In the genomic region with DNA sequence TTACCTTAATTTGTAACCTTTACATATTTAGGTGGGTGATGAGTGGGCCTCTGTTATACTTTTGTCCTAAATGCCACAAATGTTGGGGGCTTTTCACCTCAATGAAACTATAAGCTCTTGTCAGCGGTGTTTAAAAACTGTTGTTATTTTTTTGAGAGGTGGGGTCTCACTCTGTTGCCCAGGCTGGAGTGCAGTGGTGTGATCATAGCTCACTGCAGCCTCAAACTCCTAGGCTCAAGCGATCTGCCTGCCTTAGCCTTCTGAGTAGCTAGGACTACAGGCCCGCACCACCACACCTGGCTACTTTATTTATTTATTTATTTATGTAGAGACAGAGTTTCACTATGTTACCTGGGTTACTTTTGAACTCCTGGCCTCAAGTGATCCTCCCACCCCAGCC, we compare ENCODE assay signal across 2 cellular contexts.
TF ChIP-seq lines count a peak whose summit lies in the region.

No MANE protein-coding gene starts in this region.

TF ChIP-seq in HepG2, 621 proteins besides CTCF, POLR2A, EP300 and RAD21:
- TF ChIP-seq MTF1 (CRISPR knock-in tag; IDR thresholded peaks at IDR 0.05): no peak
- TF ChIP-seq ZNF770 (CRISPR knock-in tag; IDR thresholded peaks at IDR 0.05): 0 out of 2 replicates have a peak, but pooled peaks have one; percentile 16
TF ChIP-seq in HepG2: peak in this region for 1.

TF ChIP-seq in K562, 482 proteins besides CTCF, POLR2A, EP300 and RAD21:
- peak; percentile 53 for TF ChIP-seq ZNF121 (CRISPR knock-in tag; conservative IDR thresholded peaks at IDR 0.05)
- 0 out of 2 replicates have a peak, but pooled peaks have one; percentile 7 for TF ChIP-seq ZFX (CRISPR knock-in tag; IDR thresholded peaks at IDR 0.05)
- no peak for TF ChIP-seq MECOM (CRISPR knock-in tag; IDR thresholded peaks at IDR 0.05)
TF ChIP-seq in K562: peak in this region for 2.
